ENCODE assay signal across 11 cellular contexts in genomic region chr3:194084284-194084683, GRCh38.
DNase-seq lines count a peak whose midpoint lies in the region; ATAC-seq lines count a peak whose summit lies in the region.
"Had no signal": no experiment of that assay in that cellular context is flagged by ENCODE, and none has a peak within 500 bp of the region (broad histone marks: within the 10 kb centered on the region; RNA-seq: fewer than 3 reads in every experiment).

No MANE protein-coding gene starts in this region.

- DNase-seq in activated naive CD4-positive, alpha-beta T cell treated with anti-CD3 and anti-CD28 coated beads, Interleukin-2, amount 10 ng/mL, durations not matched to agents 7 days and 5 days: peak; percentile 53
- DNase-seq in activated naive CD4-positive, alpha-beta T cell treated with anti-CD3 and anti-CD28 coated beads, Interleukin-2, amount 50 U/mL, for 16 hours: no peak
- no peak for DNase-seq in inferior parietal cortex (ENCODE audit: extremely low spot score)
- DNase-seq in NCI-H345 treated with DMSO at 0.1 percent for 48 hours (lab: John Stamatoyannopoulos, UW; ENCODE audit: unreplicated experiment): no peak
- DNase-seq in NCI-H226: no peak
- no peak for DNase-seq in NCI-H526 (lab: John Stamatoyannopoulos, UW)
- DNase-seq: effector memory CD4-positive, alpha-beta T cell; MG63; nucleus accumbens had no signal

- no peak overlapping the region for H3K4me3 Mint-ChIP-seq in activated naive CD4-positive, alpha-beta T cell treated with anti-CD3 and anti-CD28 coated beads, Interleukin-2, amount 10 ng/mL, durations not matched to agents 7 days and 5 days

- H3K36me3 Mint-ChIP-seq in activated naive CD4-positive, alpha-beta T cell treated with anti-CD3 and anti-CD28 coated beads, Interleukin-2, amount 10 ng/mL, durations not matched to agents 7 days and 5 days: no peaks in the 10 kb centered on the region

- H3K27ac Mint-ChIP-seq in activated naive CD4-positive, alpha-beta T cell treated with anti-CD3 and anti-CD28 coated beads, Interleukin-2, amount 10 ng/mL, durations not matched to agents 7 days and 5 days: no peak overlapping the region

- peaks cover 13% of the 10 kb centered on the region for H3K4me1 Mint-ChIP-seq in activated naive CD4-positive, alpha-beta T cell treated with anti-CD3 and anti-CD28 coated beads, Interleukin-2, amount 10 ng/mL, durations not matched to agents 7 days and 5 days

- peaks cover 75% of the 10 kb centered on the region for H3K27me3 Mint-ChIP-seq in activated naive CD4-positive, alpha-beta T cell treated with anti-CD3 and anti-CD28 coated beads, Interleukin-2, amount 10 ng/mL, durations not matched to agents 7 days and 5 days

- CTCF ChIA-PET in activated naive CD4-positive, alpha-beta T cell treated with anti-CD3 and anti-CD28 coated beads, Interleukin-2, amount 10 ng/mL, durations not matched to agents 7 days and 5 days (lab: Charles Lee): interaction anchor here (0.8 kb wide), 1 partner anchor 259 kb away, joined by 4 read pairs; no protein-coding TSS in a partner anchor

- no peaks in the 10 kb centered on the region for H3K9me3 Mint-ChIP-seq in activated naive CD4-positive, alpha-beta T cell treated with anti-CD3 and anti-CD28 coated beads, Interleukin-2, amount 10 ng/mL, durations not matched to agents 7 days and 5 days

- ATAC-seq in HG02623 (IDR thresholded peaks at IDR 0.05; ENCODE audit: unreplicated experiment) (peak; percentile 94), HG03521 (IDR thresholded peaks at IDR 0.05; ENCODE audit: unreplicated experiment) (peak; percentile 96)
